ENCODE assay signal across 8 cellular contexts in the genomic region with DNA sequence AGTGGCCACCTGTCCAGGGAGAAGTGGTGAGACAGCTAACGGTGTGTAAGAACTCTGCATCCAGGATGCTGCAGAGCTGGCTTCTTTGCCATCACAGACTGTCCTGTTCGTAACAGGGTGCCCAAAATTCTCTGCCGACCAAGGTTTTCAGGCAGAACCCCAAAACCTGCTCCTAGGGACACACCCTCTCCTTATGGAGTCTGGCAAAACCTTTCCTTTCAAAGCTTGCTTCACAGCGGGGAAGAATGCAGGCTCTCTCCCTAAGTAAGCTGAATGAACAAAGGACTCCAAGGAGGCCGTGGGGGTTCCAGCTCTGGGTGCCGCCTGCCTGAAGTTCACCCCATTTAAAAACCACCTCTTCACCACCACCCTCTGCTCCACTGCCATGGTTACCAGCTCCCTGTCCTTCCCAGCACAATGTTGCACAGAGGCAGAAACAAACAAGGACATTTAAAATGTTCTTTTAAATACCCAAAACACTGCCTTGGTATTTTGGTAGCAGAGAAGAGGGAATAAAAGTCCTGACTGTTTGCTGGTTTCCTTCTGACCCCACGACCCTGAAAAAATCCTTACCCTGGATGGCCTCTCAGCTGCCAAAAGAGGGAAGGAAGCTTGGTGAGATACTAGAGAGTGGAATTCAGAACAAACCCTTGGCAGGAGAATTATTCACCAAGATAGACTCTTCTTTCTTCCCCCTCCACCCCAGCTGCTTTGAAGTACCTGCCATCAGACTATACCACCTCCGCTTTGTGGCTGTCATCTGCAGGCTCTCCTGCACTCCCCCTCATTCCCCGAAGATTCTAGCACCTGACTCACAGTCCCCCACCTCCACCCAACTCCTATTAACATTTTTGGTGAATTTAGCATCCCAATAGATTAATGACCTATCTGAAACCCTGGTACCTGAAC.
A peak's percentile ranks its signal among the peaks of the same experiment; 100 is the strongest.
DNase-seq lines count a peak whose midpoint lies in the region; ATAC-seq lines count a peak whose summit lies in the region.

No MANE protein-coding gene starts in this region.

- ATAC-seq in HG02642 (IDR thresholded peaks at IDR 0.05; ENCODE audit: poor library complexity, unreplicated experiment) (no peak), HG03196 (IDR thresholded peaks at IDR 0.05; ENCODE audit: unreplicated experiment) (no peak)

- peak overlapping the region; percentile 74 for H3K4me3 ChIP-seq in HUES48 (ENCODE audit: low read depth, low read length)

- peak overlapping the region; percentile 84 for H3K27ac ChIP-seq in HUES48 (ENCODE audit: low read depth, low read length)

- DNase-seq in AG20443 (ENCODE audit: low spot score) = peak; percentile 44
- peak; percentile 46 for DNase-seq in activated T-cell treated with anti-CD3 and anti-CD28 coated beads, Interleukin-2, amount 50 U/mL, for 1 hour
- DNase-seq in fibroblast of peridontal ligament (ENCODE audit: extremely low read depth) = peak; percentile 52
- peak; percentile 30 to 82 (median 44) for DNase-seq in posterior cingulate gyrus
- DNase-seq in SHP77 treated with DMSO at 0.1 percent for 48 hours (lab: John Stamatoyannopoulos, UW) = no peak

- peaks cover 19% of the 10 kb centered on the region for H3K4me1 ChIP-seq in HUES48 (ENCODE audit: control insufficient read depth, insufficient read depth, low read length)

- H3K9ac ChIP-seq in HUES48 (ENCODE audit: low read depth, low read length) = 0 out of 2 replicates have a peak overlapping the region, but pooled peaks have one; percentile 8

- peaks cover 14% of the 10 kb centered on the region for H3K27me3 ChIP-seq in HUES48 (ENCODE audit: control insufficient read depth, insufficient read depth, low read length)

- H3K36me3 ChIP-seq in HUES48 (ENCODE audit: control insufficient read depth, insufficient read depth, low read length) = no peaks in the 10 kb centered on the region

- intact Hi-C loops in posterior cingulate gyrus (cut with DNase I) = loop anchor here (2.0 kb wide), 1 partner anchor 179 kb away; no protein-coding TSS in a partner anchor

- no peaks in the 10 kb centered on the region for H3K9me3 ChIP-seq in HUES48 (ENCODE audit: control insufficient read depth, insufficient read depth, low read length)
